In the genomic region with DNA sequence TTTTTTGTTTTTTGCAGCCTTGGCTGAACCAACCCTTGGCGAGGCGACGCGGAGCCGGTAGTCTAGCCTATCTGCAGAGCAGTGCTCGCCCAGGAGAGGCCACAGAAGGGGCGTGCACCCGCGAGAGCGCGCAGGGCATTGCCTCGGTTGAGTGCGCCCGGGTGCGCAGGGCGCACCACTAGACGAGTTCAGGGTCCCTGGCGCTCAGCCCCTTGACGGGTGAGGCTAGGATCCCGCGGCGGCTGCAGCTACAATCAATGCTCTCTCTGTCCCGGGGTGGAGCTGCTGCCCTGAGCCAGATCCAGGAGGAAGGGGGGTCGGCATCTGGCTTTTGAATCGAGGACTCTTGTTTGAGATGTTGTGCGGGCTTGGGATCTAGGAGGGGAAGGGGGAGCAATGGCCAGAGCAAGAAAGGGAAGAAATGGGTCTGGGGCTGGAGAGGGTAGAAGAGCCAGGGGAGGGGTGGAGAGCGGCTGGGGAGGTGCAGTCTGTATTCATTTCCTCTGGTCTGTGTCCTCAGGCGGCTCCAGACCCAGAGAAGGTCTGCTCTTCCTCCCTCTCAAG, we compare ENCODE assay signal across 8 cellular contexts. TPM values are rescaled to one million over a fixed set of nuclear protein-coding genes. Genes with fewer than 3 reads are reported as not detected.
A peak's percentile ranks its signal among the peaks of the same experiment; 100 is the strongest.
DNase-seq lines count a peak whose midpoint lies in the region; ATAC-seq and TF ChIP-seq lines count a peak whose summit lies in the region.

No MANE protein-coding gene starts in this region.

- H3K27ac ChIP-seq in cardiac muscle cell (no peak overlapping the region), suprapubic skin (peak overlapping the region; percentile 71)

- peak; percentile 34 to 41 for DNase-seq in cardiac muscle cell (ENCODE audit: low read depth in 1 of 2, low spot score in 1 of 2)
- no peak for DNase-seq in left ventricle myocardium superior
- DNase-seq in activated naive CD8-positive, alpha-beta T cell treated with anti-CD3 and anti-CD28 coated beads, Interleukin-2, amount 50 U/mL, for 24 hours = no peak
- no peak for DNase-seq in kidney epithelial cell (ENCODE audit: low read depth)
- no peak for DNase-seq in suprapubic skin (ENCODE audit: low spot score in 2 of 2)
- no peak for DNase-seq in GOT3 (lab: John Stamatoyannopoulos, UW)
- DNase-seq in HT-29 (ENCODE audit: low spot score) = no peak

- 0% methylated on average over 23 of the region's 28 CpGs for WGBS in suprapubic skin

- no peak for TF ChIP-seq EP300 in suprapubic skin (IDR thresholded peaks at IDR 0.05)

- intact Hi-C loops in left ventricle myocardium superior (cut with micrococcal nuclease) = no loop called here

- H3K4me3 Mint-ChIP-seq in activated naive CD8-positive, alpha-beta T cell treated with anti-CD3 and anti-CD28 coated beads, Interleukin-2, amount 50 U/mL, for 24 hours = peak overlapping the region; percentile 17

- H3K27me3 Mint-ChIP-seq in activated naive CD8-positive, alpha-beta T cell treated with anti-CD3 and anti-CD28 coated beads, Interleukin-2, amount 50 U/mL, for 24 hours = peaks cover 48% of the 10 kb centered on the region

- H3K4me1 Mint-ChIP-seq in activated naive CD8-positive, alpha-beta T cell treated with anti-CD3 and anti-CD28 coated beads, Interleukin-2, amount 50 U/mL, for 24 hours = peaks cover 19% of the 10 kb centered on the region

- H3K4me1 ChIP-seq in cardiac muscle cell (ENCODE audit: low read depth) = peaks cover 10% of the 10 kb centered on the region
- H3K4me1 ChIP-seq in suprapubic skin = peaks cover 37% of the 10 kb centered on the region

- H3K9me3 ChIP-seq in cardiac muscle cell (ENCODE audit: low read depth) (no peaks in the 10 kb centered on the region), suprapubic skin (no peaks in the 10 kb centered on the region)

- peak overlapping the region; percentile 24 for H3K4me3 ChIP-seq in cardiac muscle cell
- peak overlapping the region; percentile 43 for H3K4me3 ChIP-seq in kidney epithelial cell (ENCODE audit: low read depth, low read length)
- H3K4me3 ChIP-seq in suprapubic skin = peak overlapping the region; percentile 50

- H3K27me3 ChIP-seq in cardiac muscle cell = peaks cover 33% of the 10 kb centered on the region
- peaks cover 31% of the 10 kb centered on the region for H3K27me3 ChIP-seq in kidney epithelial cell (ENCODE audit: control insufficient read depth, insufficient read depth, low read length)
- H3K27me3 ChIP-seq in suprapubic skin = peaks cover 39% of the 10 kb centered on the region

- no peaks in the 10 kb centered on the region for H3K36me3 Mint-ChIP-seq in activated naive CD8-positive, alpha-beta T cell treated with anti-CD3 and anti-CD28 coated beads, Interleukin-2, amount 50 U/mL, for 24 hours (ENCODE audit: low read depth)

- TF ChIP-seq POLR2A in suprapubic skin (IDR thresholded peaks at IDR 0.05) = no peak

- ATAC-seq in left ventricle myocardium superior = no peak
- no peak for ATAC-seq in activated naive CD8-positive, alpha-beta T cell treated with anti-CD3 and anti-CD28 coated beads, Interleukin-2, amount 50 U/mL, for 24 hours
- no peak for ATAC-seq in activated CD4-positive, CD25-positive, alpha-beta regulatory T cell treated with anti-CD3 and anti-CD28 coated beads, Interleukin-2, amount 50 U/mL, for 24 hours

- TF ChIP-seq CTCF in cardiac muscle cell (IDR thresholded peaks at IDR 0.05; ENCODE audit: low read depth, low read length) (no peak), kidney epithelial cell (IDR thresholded peaks at IDR 0.05; ENCODE audit: insufficient read depth, low read length, poor library complexity, severe bottlenecking) (no peak), suprapubic skin (IDR thresholded peaks at IDR 0.05) (no peak)

- H3K27ac Mint-ChIP-seq in activated naive CD8-positive, alpha-beta T cell treated with anti-CD3 and anti-CD28 coated beads, Interleukin-2, amount 50 U/mL, for 24 hours = no peak overlapping the region

- no peaks in the 10 kb centered on the region for H3K9me3 Mint-ChIP-seq in activated naive CD8-positive, alpha-beta T cell treated with anti-CD3 and anti-CD28 coated beads, Interleukin-2, amount 50 U/mL, for 24 hours

- H3K36me3 ChIP-seq in cardiac muscle cell = no peaks in the 10 kb centered on the region
- no peaks in the 10 kb centered on the region for H3K36me3 ChIP-seq in kidney epithelial cell (ENCODE audit: control insufficient read depth, insufficient read depth, low read length)
- H3K36me3 ChIP-seq in suprapubic skin = no peaks in the 10 kb centered on the region

RNA-seq across cellular contexts. Expression of gene THY1, which starts 0.9 kb away (rescaled TPM):
- total RNA-seq in cardiac muscle cell (2.1 and 6.3 TPM in 2 replicates), left ventricle myocardium superior (1.5 TPM), kidney epithelial cell (5.4 and 9.7 TPM in 2 replicates), suprapubic skin (10 to 100 TPM in 1 of 4 donors, 1 to 10 TPM in 3; 3.5 to 18.8 (median 6.9) TPM)
- polyA plus RNA-seq in cardiac muscle cell = 6.8 and 7.5 TPM in 2 replicates
- 0.18 and 0.25 TPM in 2 replicates for total RNA-seq in HT-29 (2014; rRNA removed; shearing (Covaris generic))

RNA-seq across cellular contexts. Expression of gene USP2, which starts 40.5 kb away (rescaled TPM):
- 28.3 and 39.0 TPM in 2 replicates for total RNA-seq in cardiac muscle cell
- 36.5 and 44.1 TPM in 2 replicates for polyA plus RNA-seq in cardiac muscle cell
- total RNA-seq in left ventricle myocardium superior = 173 TPM
- total RNA-seq in kidney epithelial cell = 1.6 and 2.0 TPM in 2 replicates
- total RNA-seq in suprapubic skin = 10 to 100 TPM in 3 of 4 donors, 1 to 10 TPM in 1; 5.9 to 25.4 (median 15.2) TPM
- 2.2 and 4.4 TPM in 2 replicates for total RNA-seq in HT-29 (2014; rRNA removed; shearing (Covaris generic))

Comparison
In these comparisons a context has a peak if more than half of its experiments do, and no peak if none do; other contexts are left out.
1. DNase-seq: peak in cardiac muscle cell (2 of 2); none in left ventricle myocardium superior (single experiment), activated naive CD8-positive, alpha-beta T cell treated with anti-CD3 and anti-CD28 coated beads, Interleukin-2, amount 50 U/mL, for 24 hours (single experiment), kidney epithelial cell (single experiment), suprapubic skin (0 of 2), GOT3 (single experiment) and HT-29 (single experiment).
2. Peak in every context shown above with its lines, with median percentiles within 50 percentile points of each other: H3K4me3 ChIP-seq.